ENCODE assay signal across 17 cellular contexts in the genomic region with DNA sequence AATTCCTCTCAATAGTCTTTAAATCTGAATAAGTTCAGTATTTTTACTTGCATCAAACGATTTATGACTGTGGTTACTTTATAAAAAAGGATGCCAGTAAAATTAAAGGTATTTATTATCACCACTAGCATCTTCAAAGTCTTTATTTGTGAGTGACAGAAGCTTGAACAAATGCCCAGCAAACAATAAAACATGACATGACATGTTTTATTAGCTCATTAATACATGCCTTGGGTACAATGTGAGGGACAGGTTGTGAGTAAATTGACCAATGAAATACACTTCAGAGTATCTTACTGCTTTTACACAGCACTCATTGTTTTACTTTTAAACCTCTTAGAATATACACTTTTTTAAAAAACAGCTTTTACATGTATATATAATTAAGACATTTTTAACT.
DNase-seq lines count a peak whose midpoint lies in the region; ATAC-seq and TF ChIP-seq lines count a peak whose summit lies in the region.
"Had no signal": no experiment of that assay in that cellular context is flagged by ENCODE, and none has a peak within 500 bp of the region (broad histone marks: within the 10 kb centered on the region; RNA-seq: fewer than 3 reads in every experiment).

No MANE protein-coding gene starts in this region.

- H3K79me2 ChIP-seq in PC-3 (ENCODE audit: low read length) (no peaks in the 10 kb centered on the region), Karpas-422 (ENCODE audit: low read length) (no peaks in the 10 kb centered on the region)

- intact Hi-C loops in PC-3 (cut with micrococcal nuclease) = no loop called here

- H3K27ac ChIP-seq in PC-3 (ENCODE audit: low read length) (no peak overlapping the region), Karpas-422 (ENCODE audit: low read length) (no peak overlapping the region)
- H3K27ac ChIP-seq: SJSA1 had no signal

- H3K36me3 ChIP-seq in PC-3 (ENCODE audit: low read depth, low read length) (no peaks in the 10 kb centered on the region), Karpas-422 (ENCODE audit: insufficient read depth, low read length) (no peaks in the 10 kb centered on the region)
- H3K36me3 ChIP-seq: MG63, SJSA1 had no signal

- peak; percentile 42 for ATAC-seq in PC-3
- no peak for ATAC-seq in GM21447 (IDR thresholded peaks at IDR 0.05; ENCODE audit: unreplicated experiment)
- ATAC-seq: HepG2, T-helper 17 cell had no signal

- H3K9me3 ChIP-seq in PC-3 (ENCODE audit: low read length) (no peaks in the 10 kb centered on the region), Karpas-422 (ENCODE audit: low read length) (no peaks in the 10 kb centered on the region)
- H3K9me3 ChIP-seq: MG63, SJSA1 had no signal

- DNase-seq in DMS79 (lab: John Stamatoyannopoulos, UW) (peak; percentile 55), HEK293T (ENCODE audit: extremely low spot score) (no peak), PC-3 (peak; percentile 15), left kidney (ENCODE audit: low read depth, low spot score) (peak; percentile 33), Karpas-422 (no peak)
- DNase-seq in activated CD4-positive, alpha-beta T cell treated with anti-CD3 and anti-CD28 coated beads for 48 hours = no peak
- DNase-seq: ACHN, C1 segment of cervical spinal cord, KG1, MG63, NCI-H1048, NCI-H2081 treated with DMSO at 0.1 percent for 48 hours, NCI-H510A treated with DMSO at 0.1 percent for 48 hours, T-helper 17 cell had no signal

- H3K4me2 ChIP-seq in PC-3 (ENCODE audit: low read length) (no peak overlapping the region), Karpas-422 (ENCODE audit: low read depth, low read length, poor library complexity, severe bottlenecking) (no peak overlapping the region)

- CTCF ChIA-PET in HEK293T (lab: Yijun Ruan, JAX) (no interaction called here), PC-3 (lab: Charles Lee) (no interaction called here)

- no peak for TF ChIP-seq CTCF in PC-3 (conservative IDR thresholded peaks at IDR 0.05; ENCODE audit: low read depth, low read length)

- H2AFZ ChIP-seq in PC-3 (ENCODE audit: low read length) (no peak overlapping the region), Karpas-422 (ENCODE audit: low read length) (no peak overlapping the region)

- H3K27me3 ChIP-seq in PC-3 (ENCODE audit: low read length) (no peaks in the 10 kb centered on the region), Karpas-422 (ENCODE audit: low read length) (no peaks in the 10 kb centered on the region)
- H3K27me3 ChIP-seq: MG63, SJSA1 had no signal

- H3K9ac ChIP-seq in PC-3 (ENCODE audit: low read length) (no peak overlapping the region), Karpas-422 (ENCODE audit: low read length) (no peak overlapping the region)

- BruUV-seq in PC-3 (replicated peaks; lab: Mats Ljungman, UMichigan) = no TSS peak

- POLR2A ChIA-PET in HEK293T (lab: Yijun Ruan, JAX) = interaction anchor here (0.6 kb wide), 1 partner anchor 10 kb away, joined by 3 read pairs; no protein-coding TSS in a partner anchor
- POLR2A ChIA-PET in PC-3 (lab: Charles Lee; ENCODE audit: unreplicated experiment) = no interaction called here

- H3K9me2 ChIP-seq in PC-3 (replicated peaks; ENCODE audit: low read length) = no peaks in the 10 kb centered on the region
- H3K9me2 ChIP-seq in Karpas-422 (replicated peaks; ENCODE audit: insufficient read depth, low read length) = no peaks in the 10 kb centered on the region

- no peaks in the 10 kb centered on the region for H4K20me1 ChIP-seq in PC-3 (ENCODE audit: low read length)
- H4K20me1 ChIP-seq in Karpas-422 (ENCODE audit: insufficient read depth, low read depth, low read length) = no peaks in the 10 kb centered on the region

- H3K4me3 ChIP-seq in PC-3 (ENCODE audit: low read length) (no peak overlapping the region), Karpas-422 (ENCODE audit: low read length) (no peak overlapping the region)
- H3K4me3 ChIP-seq: MG63, SJSA1 had no signal

- H3K4me1 ChIP-seq in PC-3 (ENCODE audit: insufficient read depth, low read length) (no peaks in the 10 kb centered on the region), Karpas-422 (ENCODE audit: low read length) (no peaks in the 10 kb centered on the region)
- H3K4me1 ChIP-seq: SJSA1 had no signal

- H3F3A ChIP-seq in PC-3 (ENCODE audit: low read length, unreplicated experiment) = no peaks in the 10 kb centered on the region

TF ChIP-seq in HEK293T, 16 proteins besides CTCF, POLR2A, EP300 and RAD21:
- TF ChIP-seq HDGF (IDR thresholded peaks at IDR 0.05; ENCODE audit: borderline replicate concordance) (no peak), PKNOX1 (IDR thresholded peaks at IDR 0.05) (peak; percentile 86), FOXM1 (IDR thresholded peaks at IDR 0.05; ENCODE audit: borderline replicate concordance) (no peak)

Comparison
In these comparisons a context has a peak if more than half of its experiments do, and no peak if none do; other contexts are left out.
1. DNase-seq: peak in DMS79 (single experiment), PC-3 (single experiment) and left kidney (single experiment); none in HEK293T (single experiment), Karpas-422 (single experiment) and activated CD4-positive, alpha-beta T cell treated with anti-CD3 and anti-CD28 coated beads for 48 hours (single experiment).